Comparison of ENCODE assay signal across 8 cellular contexts in genomic region chr6:132298344-132298949, GRCh38.
A peak's percentile ranks its signal among the peaks of the same experiment; 100 is the strongest.
DNase-seq lines count a peak whose midpoint lies in the region; ATAC-seq and TF ChIP-seq lines count a peak whose summit lies in the region.

No MANE protein-coding gene starts in this region.

- no peaks in the 10 kb centered on the region for H3K4me1 ChIP-seq in CD4-positive, CD25-positive, alpha-beta regulatory T cell (ENCODE audit: control insufficient read depth, insufficient read depth, low read length, poor library complexity, severe bottlenecking)
- no peaks in the 10 kb centered on the region for H3K4me1 ChIP-seq in prostate gland (replicated peaks)

- H3K9me3 Mint-ChIP-seq in CD4-positive, CD25-positive, alpha-beta regulatory T cell, result peaks cover 0 to 2% (median 0%) of the 10 kb centered on the region in 7 donors
- no peaks in the 10 kb centered on the region for H3K9me3 Mint-ChIP-seq in WTC11

- peaks cover 4% of the 10 kb centered on the region for H3K27me3 ChIP-seq in CD4-positive, CD25-positive, alpha-beta regulatory T cell (ENCODE audit: control insufficient read depth, insufficient read depth, low read length)
- H3K27me3 ChIP-seq in prostate gland (replicated peaks; ENCODE audit: insufficient read depth), result no peaks in the 10 kb centered on the region

- TF ChIP-seq CTCF in GM13976 (IDR thresholded peaks at IDR 0.05; ENCODE audit: borderline replicate concordance, control extremely low read depth, extremely low read depth, insufficient read depth, missing control alignments) (peak; percentile 62), WTC11 (IDR thresholded peaks at IDR 0.05) (peak; percentile 33), foreskin fibroblast (IDR thresholded peaks at IDR 0.05; ENCODE audit: low read depth, low read length) (peak; percentile 75), prostate gland (IDR thresholded peaks at IDR 0.05) (peak; percentile 29 to 78 (median 58))

- peaks cover 9% of the 10 kb centered on the region for H3K27me3 Mint-ChIP-seq in CD4-positive, CD25-positive, alpha-beta regulatory T cell
- no peaks in the 10 kb centered on the region for H3K27me3 Mint-ChIP-seq in WTC11 (ENCODE audit: low read depth)

- CTCF ChIA-PET in WTC11 (lab: Charles Lee), result interaction anchor here (0.6 to 4.9 kb wide), 12 partner anchors 8 to 467 kb away, joined by 3 to 77 read pairs (median 4); partner anchors contain the start of gene STX7

- POLR2A ChIA-PET in WTC11 (lab: Charles Lee), result no interaction called here

- H3K36me3 Mint-ChIP-seq in CD4-positive, CD25-positive, alpha-beta regulatory T cell, result no peaks in the 10 kb centered on the region
- no peaks in the 10 kb centered on the region for H3K36me3 Mint-ChIP-seq in WTC11

- DNase-seq in CD4-positive, CD25-positive, alpha-beta regulatory T cell, result peak in 2 of 3 donors; percentile 10 to 48
- no peak for DNase-seq in GM13976 (ENCODE audit: low spot score)
- peak; percentile 57 to 70 for DNase-seq in Kasumi-1 (lab: John Stamatoyannopoulos, UW)
- peak; percentile 44 for DNase-seq in WTC11 (ENCODE audit: low spot score)
- peak; percentile 35 to 70 for DNase-seq in foreskin fibroblast
- peak; percentile 44 for DNase-seq in prostate gland (ENCODE audit: low spot score)

- in situ Hi-C loops in GM13976 (cut with MboI; ENCODE audit: low sequenced_read_pairs, unreplicated experiment), result loop anchor here (25.0 kb wide), 1 partner anchor 464 kb away; the partner anchor contains the start of gene VNN2

- H3K27ac Mint-ChIP-seq in CD4-positive, CD25-positive, alpha-beta regulatory T cell, result peak overlapping the region in 1 of 3 donors; percentile 10
- no peak overlapping the region for H3K27ac Mint-ChIP-seq in WTC11

- H3K4me1 Mint-ChIP-seq in CD4-positive, CD25-positive, alpha-beta regulatory T cell, result no peaks in the 10 kb centered on the region
- 0 out of 2 replicates have a peak, but pooled peaks cover 2% of the 10 kb centered on the region for H3K4me1 Mint-ChIP-seq in WTC11

- H3K4me3 Mint-ChIP-seq in CD4-positive, CD25-positive, alpha-beta regulatory T cell, result no peak overlapping the region
- H3K4me3 Mint-ChIP-seq in WTC11, result no peak overlapping the region

- intact Hi-C loops in prostate gland (cut with DNase I), result no loop called here

- no peaks in the 10 kb centered on the region for H3K9me3 ChIP-seq in CD4-positive, CD25-positive, alpha-beta regulatory T cell (ENCODE audit: control insufficient read depth in 2 of 2, low read length in 2 of 2)
- H3K9me3 ChIP-seq in prostate gland, result no peaks in the 10 kb centered on the region

- ATAC-seq in CD4-positive, CD25-positive, alpha-beta regulatory T cell (ENCODE audit: low read depth in 2 of 2), result peak in 1 of 2 donors; percentile 57
- ATAC-seq in WTC11 (no peak), HG02973 (IDR thresholded peaks at IDR 0.05; ENCODE audit: unreplicated experiment) (no peak), HG03108 (IDR thresholded peaks at IDR 0.05; ENCODE audit: unreplicated experiment) (no peak)

- TF ChIP-seq POLR2A in prostate gland (IDR thresholded peaks at IDR 0.05), result no peak

- H3K4me3 ChIP-seq in CD4-positive, CD25-positive, alpha-beta regulatory T cell (ENCODE audit: low read depth, low read length), result no peak overlapping the region
- no peak overlapping the region for H3K4me3 ChIP-seq in foreskin fibroblast (ENCODE audit: low read depth in 1 of 2, low read length in 2 of 2)
- no peak overlapping the region for H3K4me3 ChIP-seq in prostate gland

- H3K36me3 ChIP-seq in CD4-positive, CD25-positive, alpha-beta regulatory T cell (ENCODE audit: control insufficient read depth, insufficient read depth, low read length), result no peaks in the 10 kb centered on the region
- H3K36me3 ChIP-seq in prostate gland, result no peaks in the 10 kb centered on the region

- no peak overlapping the region for H3K27ac ChIP-seq in CD4-positive, CD25-positive, alpha-beta regulatory T cell (ENCODE audit: insufficient read depth, low read length, poor library complexity, severe bottlenecking)
- no peak overlapping the region for H3K27ac ChIP-seq in prostate gland

TF ChIP-seq in WTC11, 78 proteins besides CTCF, POLR2A, EP300 and RAD21:
- TF ChIP-seq NFYB (CRISPR knock-in tag; conservative IDR thresholded peaks at IDR 0.05; ENCODE audit: low read depth), result no peak
- no peak for TF ChIP-seq TEAD1 (CRISPR knock-in tag; IDR thresholded peaks at IDR 0.05)
- TF ChIP-seq RORB (CRISPR knock-in tag; IDR thresholded peaks at IDR 0.05), result no peak
- TF ChIP-seq HMGA2 (CRISPR knock-in tag; IDR thresholded peaks at IDR 0.05), result no peak
- TF ChIP-seq, protein P1, sequence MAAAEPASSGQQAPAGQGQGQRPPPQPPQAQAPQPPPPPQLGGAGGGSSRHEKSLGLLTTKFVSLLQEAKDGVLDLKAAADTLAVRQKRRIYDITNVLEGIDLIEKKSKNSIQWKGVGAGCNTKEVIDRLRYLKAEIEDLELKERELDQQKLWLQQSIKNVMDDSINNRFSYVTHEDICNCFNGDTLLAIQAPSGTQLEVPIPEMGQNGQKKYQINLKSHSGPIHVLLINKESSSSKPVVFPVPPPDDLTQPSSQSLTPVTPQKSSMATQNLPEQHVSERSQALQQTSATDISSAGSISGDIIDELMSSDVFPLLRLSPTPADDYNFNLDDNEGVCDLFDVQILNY (CRISPR knock-in tag; IDR thresholded peaks at IDR 0.05), result no peak
- no peak for TF ChIP-seq TEAD4 (CRISPR knock-in tag; IDR thresholded peaks at IDR 0.05)
- TF ChIP-seq FOXJ3 (CRISPR knock-in tag; IDR thresholded peaks at IDR 0.05; ENCODE audit: borderline replicate concordance), result no peak
- no peak for TF ChIP-seq SOX15 (CRISPR knock-in tag; IDR thresholded peaks at IDR 0.05)
- no peak for TF ChIP-seq NR1H2 (CRISPR knock-in tag; IDR thresholded peaks at IDR 0.05)
- TF ChIP-seq, protein P2, sequence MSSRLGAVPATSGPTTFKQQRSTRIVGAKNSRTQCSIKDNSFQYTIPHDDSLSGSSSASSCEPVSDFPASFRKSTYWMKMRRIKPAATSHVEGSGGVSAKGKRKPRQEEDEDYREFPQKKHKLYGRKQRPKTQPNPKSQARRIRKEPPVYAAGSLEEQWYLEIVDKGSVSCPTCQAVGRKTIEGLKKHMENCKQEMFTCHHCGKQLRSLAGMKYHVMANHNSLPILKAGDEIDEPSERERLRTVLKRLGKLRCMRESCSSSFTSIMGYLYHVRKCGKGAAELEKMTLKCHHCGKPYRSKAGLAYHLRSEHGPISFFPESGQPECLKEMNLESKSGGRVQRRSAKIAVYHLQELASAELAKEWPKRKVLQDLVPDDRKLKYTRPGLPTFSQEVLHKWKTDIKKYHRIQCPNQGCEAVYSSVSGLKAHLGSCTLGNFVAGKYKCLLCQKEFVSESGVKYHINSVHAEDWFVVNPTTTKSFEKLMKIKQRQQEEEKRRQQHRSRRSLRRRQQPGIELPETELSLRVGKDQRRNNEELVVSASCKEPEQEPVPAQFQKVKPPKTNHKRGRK (CRISPR knock-in tag; IDR thresholded peaks at IDR 0.05; ENCODE audit: borderline replicate concordance), result no peak
- no peak for TF ChIP-seq PRRX2 (CRISPR knock-in tag; IDR thresholded peaks at IDR 0.05)
- no peak for TF ChIP-seq ZBTB43 (CRISPR knock-in tag; IDR thresholded peaks at IDR 0.05)
